In genomic region chr5:166185232-166185631, GRCh38 we compare ENCODE assay signal across 28 cellular contexts.
"Had no signal": no experiment of that assay in that cellular context is flagged by ENCODE, and none has a peak within 500 bp of the region (broad histone marks: within the 10 kb centered on the region; RNA-seq: fewer than 3 reads in every experiment).

No MANE protein-coding gene starts in this region.

- H3K9ac ChIP-seq: neural progenitor cell, parathyroid adenoma had no signal

- H3K4me3 ChIP-seq: neural progenitor cell, ovary, psoas muscle, skin epidermis, smooth muscle cell, stomach, thoracic aorta, thyroid gland, tibial nerve, upper lobe of left lung, vagina had no signal

- H3K27me3 ChIP-seq: neural progenitor cell, ovary, stomach, thyroid gland, tibial nerve, upper lobe of left lung, vagina had no signal

- DNase-seq: naive thymus-derived CD8-positive, alpha-beta T cell; nephron progenitor cell; occipital lobe; ovary; posterior cingulate gyrus; psoas muscle; right cardiac atrium; stimulated activated CD4-positive, alpha-beta T cell treated with anti-CD3 and anti-CD28 coated beads, Interleukin-15, amount 100 ng/mL, for 24 hours; stimulated activated CD4-positive, alpha-beta T cell treated with anti-CD3 and anti-CD28 coated beads, Interleukin-2, amount 100 ng/mL, for 24 hours; stimulated activated CD4-positive, alpha-beta T cell treated with anti-CD3 and anti-CD28 coated beads, Interleukin-2, amount 100 ng/mL, for 48 hours; stimulated activated CD4-positive, alpha-beta T cell treated with anti-CD3 and anti-CD28 coated beads, Interleukin-4, amount 100 ng/mL, for 24 hours; stimulated activated naive B cell treated with anti-CD40 and anti-IgM and Interleukin-4, amounts not matched to agents 10 μg/mL and 1 μg/mL and 100 μg/mL, for 72 hours; stimulated activated naive CD4-positive, alpha-beta T cell treated with Interleukin-2 at 50 U/mL for 16 hours; stomach; thyroid gland; trophoblast cell; upper lobe of left lung had no signal

- FAIRE-seq: urothelium cell line had no signal

- H2AFZ ChIP-seq: neural progenitor cell, parathyroid adenoma had no signal

- H3K79me2 ChIP-seq: parathyroid adenoma had no signal

- H3K4me2 ChIP-seq: neural progenitor cell, smooth muscle cell had no signal

- H3K27ac ChIP-seq: neural progenitor cell, ovary, parathyroid adenoma, psoas muscle, skin epidermis, stomach, thoracic aorta, thyroid gland, tibial nerve, upper lobe of left lung, vagina had no signal

- H3K36me3 ChIP-seq: neural progenitor cell, ovary, stomach, thoracic aorta, thyroid gland, tibial nerve, upper lobe of left lung, vagina had no signal

- H3K9me3 ChIP-seq: ovary, psoas muscle, thoracic aorta, thyroid gland, tibial nerve, upper lobe of left lung, vagina had no signal

- H3K4me1 ChIP-seq: neural progenitor cell, parathyroid adenoma, psoas muscle, stomach, thyroid gland, tibial nerve, upper lobe of left lung, vagina had no signal

- ATAC-seq: naive thymus-derived CD8-positive, alpha-beta T cell; natural killer cell treated with Interleukin-12 subunit alpha and Interleukin-12 subunit beta and Interleukin-15 and Interleukin-18, amount 100 ng/mL, for 72 hours; psoas muscle; right cardiac atrium; sciatic nerve; stimulated activated effector memory CD8-positive, alpha-beta T cell treated with anti-CD3 and anti-CD28 coated beads, Interleukin-12 subunit alpha, Interleukin-12 subunit beta, amount 100 ng/mL, for 72 hours; stimulated activated naive B cell treated with anti-CD40 and anti-IgM and Interleukin-4, amounts not matched to agents 10 μg/mL and 1 μg/mL and 100 μg/mL, for 72 hours had no signal
